Comparison of ENCODE assay signal across 13 cellular contexts in genomic region chr3:132787616-132788015, GRCh38.
A peak's percentile ranks its signal among the peaks of the same experiment; 100 is the strongest.
DNase-seq lines count a peak whose midpoint lies in the region; TF ChIP-seq lines count a peak whose summit lies in the region.
"Had no signal": no experiment of that assay in that cellular context is flagged by ENCODE, and none has a peak within 500 bp of the region (broad histone marks: within the 10 kb centered on the region; RNA-seq: fewer than 3 reads in every experiment).

No MANE protein-coding gene starts in this region.

- H3K9me3 Mint-ChIP-seq in osteocyte (ENCODE audit: unreplicated experiment), result no peaks in the 10 kb centered on the region
- H3K9me3 Mint-ChIP-seq: activated T-cell treated with anti-CD3 and anti-CD28 coated beads, Interleukin-2, amount 50 U/mL, for 72 hours; CD4-positive, alpha-beta T cell; WTC11 had no signal

- no peaks in the 10 kb centered on the region for H3K27me3 ChIP-seq in prostate gland (replicated peaks; ENCODE audit: insufficient read depth)

- peak; percentile 76 for DNase-seq in DMS153 (lab: John Stamatoyannopoulos, UW)
- DNase-seq in OCI-M1 (lab: John Stamatoyannopoulos, UW), result peak; percentile 53
- DNase-seq in fibroblast of the conjunctiva (ENCODE audit: low read depth), result peak; percentile 53
- DNase-seq in osteocyte (ENCODE audit: extremely low spot score, unreplicated experiment), result no peak
- no peak for DNase-seq in activated CD8-positive, alpha-beta memory T cell treated with anti-CD3 and anti-CD28 coated beads, Interleukin-2, amount 50 U/mL, for 48 hours
- no peak for DNase-seq in superior temporal gyrus (ENCODE audit: extremely low spot score)
- no peak for DNase-seq in prostate gland (ENCODE audit: low spot score)
- no peak for DNase-seq in HCEC 1CT
- DNase-seq: activated T-cell treated with anti-CD3 and anti-CD28 coated beads, Interleukin-2, amount 50 U/mL, for 72 hours; CD4-positive, alpha-beta T cell; IMR-90; SIG-M5 had no signal

- intact Hi-C loops in prostate gland (cut with DNase I), result no loop called here

- H3K36me3 Mint-ChIP-seq in osteocyte (ENCODE audit: unreplicated experiment), result no peaks in the 10 kb centered on the region
- H3K36me3 Mint-ChIP-seq: WTC11 had no signal

- H3K27me3 Mint-ChIP-seq in osteocyte (ENCODE audit: unreplicated experiment), result no peaks in the 10 kb centered on the region

- TF ChIP-seq CTCF in osteocyte (IDR thresholded peaks at IDR 0.05) (no peak), prostate gland (IDR thresholded peaks at IDR 0.05) (no peak)

- H3K4me3 ChIP-seq in prostate gland, result no peak overlapping the region

- H3K4me1 ChIP-seq in prostate gland (replicated peaks), result no peaks in the 10 kb centered on the region

- H3K4me3 Mint-ChIP-seq in osteocyte (ENCODE audit: unreplicated experiment), result no peak overlapping the region
- H3K4me3 Mint-ChIP-seq: activated T-cell treated with anti-CD3 and anti-CD28 coated beads, Interleukin-2, amount 50 U/mL, for 72 hours; CD4-positive, alpha-beta T cell; WTC11 had no signal

- no peak for TF ChIP-seq POLR2A in prostate gland (IDR thresholded peaks at IDR 0.05)

- H3K36me3 ChIP-seq in prostate gland, result no peaks in the 10 kb centered on the region

- peaks cover 63% of the 10 kb centered on the region for H3K4me1 Mint-ChIP-seq in osteocyte (ENCODE audit: unreplicated experiment)

- no peak overlapping the region for H3K27ac ChIP-seq in prostate gland

- no peaks in the 10 kb centered on the region for H3K9me3 ChIP-seq in prostate gland

- peak overlapping the region; percentile 96 for H3K27ac Mint-ChIP-seq in osteocyte (ENCODE audit: unreplicated experiment)
- H3K27ac Mint-ChIP-seq: activated T-cell treated with anti-CD3 and anti-CD28 coated beads, Interleukin-2, amount 50 U/mL, for 72 hours; CD4-positive, alpha-beta T cell; WTC11 had no signal

Comparison
In these comparisons a context has a peak if more than half of its experiments do, and no peak if none do; other contexts are left out.
1. DNase-seq: peak in DMS153 (single experiment), OCI-M1 (single experiment) and fibroblast of the conjunctiva (single experiment); none in osteocyte (single experiment), activated CD8-positive, alpha-beta memory T cell treated with anti-CD3 and anti-CD28 coated beads, Interleukin-2, amount 50 U/mL, for 48 hours (single experiment), superior temporal gyrus (single experiment), prostate gland (single experiment) and HCEC 1CT (single experiment).